ENCODE assay signal across 1 cellular context in genomic region chr13:33311040-33311439, GRCh38.
TF ChIP-seq lines count a peak whose summit lies in the region.

No MANE protein-coding gene starts in this region.

TF ChIP-seq in HepG2, 621 proteins besides CTCF, POLR2A, EP300 and RAD21 (continued from another document):
- TF ChIP-seq ZHX2 (IDR thresholded peaks at IDR 0.05; ENCODE audit: low read depth) (no peak), ZHX2 (CRISPR knock-in tag; IDR thresholded peaks at IDR 0.05; ENCODE audit: borderline replicate concordance) (no peak), FOSL2 (CRISPR knock-in tag; IDR thresholded peaks at IDR 0.05) (peak; percentile 67), HOXA5 (CRISPR knock-in tag; IDR thresholded peaks at IDR 0.05) (no peak), ELF3 (CRISPR knock-in tag; IDR thresholded peaks at IDR 0.05) (no peak), ARHGAP35 (CRISPR knock-in tag; IDR thresholded peaks at IDR 0.05; ENCODE audit: borderline replicate concordance) (no peak), ZNF281 (CRISPR knock-in tag; IDR thresholded peaks at IDR 0.05; ENCODE audit: borderline replicate concordance) (no peak), ZBTB49 (CRISPR knock-in tag; IDR thresholded peaks at IDR 0.05; ENCODE audit: borderline replicate concordance) (no peak), NR2F1 (CRISPR knock-in tag; IDR thresholded peaks at IDR 0.05) (0 out of 4 replicates have a peak, but pooled peaks of 1 of the 2 experiments have one; percentile 17), HDAC6 (IDR thresholded peaks at IDR 0.05; ENCODE audit: low read depth, low read length) (no peak), ZFP36 (IDR thresholded peaks at IDR 0.05; ENCODE audit: borderline replicate concordance, low read depth, low read length, partially characterized antibody) (no peak), ATF6 (CRISPR knock-in tag; conservative IDR thresholded peaks at IDR 0.05) (no peak), HES4 (CRISPR knock-in tag; IDR thresholded peaks at IDR 0.05; ENCODE audit: borderline replicate concordance) (no peak), MAX (IDR thresholded peaks at IDR 0.05) (no peak), KAT7 (CRISPR knock-in tag; IDR thresholded peaks at IDR 0.05; ENCODE audit: borderline replicate concordance) (no peak), ZBTB33 (CRISPR knock-in tag; IDR thresholded peaks at IDR 0.05) (peak; percentile 74; the same call in 1 of the 2 replicates), PHF8 (CRISPR knock-in tag; IDR thresholded peaks at IDR 0.05) (no peak), TMF1 (CRISPR knock-in tag; IDR thresholded peaks at IDR 0.05; ENCODE audit: low read depth) (no peak), CREB3 (CRISPR knock-in tag; IDR thresholded peaks at IDR 0.05) (no peak)
